ENCODE assay signal across 9 cellular contexts in genomic region chr4:112060212-112060611, GRCh38.
DNase-seq lines count a peak whose midpoint lies in the region; ATAC-seq, FAIRE-seq and TF ChIP-seq lines count a peak whose summit lies in the region.
"Had no signal": no experiment of that assay in that cellular context is flagged by ENCODE, and none has a peak within 500 bp of the region (broad histone marks: within the 10 kb centered on the region; RNA-seq: fewer than 3 reads in every experiment).

No MANE protein-coding gene starts in this region.

- peak; percentile 66 for TF ChIP-seq RAD21 in GM12878 (IDR thresholded peaks at IDR 0.05; ENCODE audit: insufficient read depth, low read depth, low read length)

- H2AFZ ChIP-seq in Loucy (ENCODE audit: low read length) (no peak overlapping the region), GM12878 (ENCODE audit: control insufficient read depth, low read depth, low read length) (no peak overlapping the region)

- H3K9me2 ChIP-seq in Loucy (replicated peaks; ENCODE audit: low read depth, low read length) = no peaks in the 10 kb centered on the region

- H3K27ac ChIP-seq in GM12878 (ENCODE audit: control insufficient read depth, insufficient read depth) = no peak overlapping the region
- H3K27ac ChIP-seq: BLaER1 had no signal

- TF ChIP-seq POLR2A in GM12878 (IDR thresholded peaks at IDR 0.05; ENCODE audit: low read depth, low read length) = no peak

- in situ Hi-C loops in GM12878 (cut with MboI) = no loop called here

- SMC1A ChIA-PET in GM12878 (lab: Charles Lee; ENCODE audit: uncharacterized antibody, unreplicated experiment) = interaction anchor here (0.8 to 2.4 kb wide), 8 partner anchors 9 to 130 kb away, joined by 3 to 23 read pairs (median 4); no protein-coding TSS in a partner anchor

- H3F3A ChIP-seq in Loucy (ENCODE audit: low read depth) = peaks cover 12% of the 10 kb centered on the region

- no peak overlapping the region for H3K4me3 Mint-ChIP-seq in activated naive CD4-positive, alpha-beta T cell treated with anti-CD3 and anti-CD28 coated beads for 36 hours

- no peak overlapping the region for H3K4me2 ChIP-seq in Loucy (ENCODE audit: low read depth, low read length, poor library complexity, severe bottlenecking)
- H3K4me2 ChIP-seq in GM12878 (ENCODE audit: control insufficient read depth, insufficient read depth) = no peak overlapping the region
- H3K4me2 ChIP-seq: BLaER1 had no signal

- no peak for TF ChIP-seq EP300 in GM12878 (IDR thresholded peaks at IDR 0.05; ENCODE audit: borderline replicate concordance in 1 of 2, control insufficient read depth in 1 of 2, low read depth in 2 of 2, low read length in 2 of 2)

- H3K4me3 ChIP-seq in Loucy (ENCODE audit: low read length, poor library complexity, severe bottlenecking) (no peak overlapping the region), GM12878 (no peak overlapping the region)
- H3K4me3 ChIP-seq: BLaER1 had no signal

- no peaks in the 10 kb centered on the region for H3K36me3 Mint-ChIP-seq in activated naive CD4-positive, alpha-beta T cell treated with anti-CD3 and anti-CD28 coated beads for 36 hours (ENCODE audit: low read depth)

- H3K4me1 ChIP-seq in Loucy (ENCODE audit: insufficient read depth, low read length, poor library complexity, severe bottlenecking) (peaks cover 40% of the 10 kb centered on the region), GM12878 (ENCODE audit: control insufficient read depth, insufficient read depth, low read length) (no peaks in the 10 kb centered on the region)
- H3K4me1 ChIP-seq: BLaER1 had no signal

- intact Hi-C loops in GM12878 (cut with micrococcal nuclease; ENCODE audit: unreplicated experiment) = loop anchor here (1.0 kb wide), 2 partner anchors 29 to 117 kb away; no protein-coding TSS in a partner anchor
- intact Hi-C loops in activated naive CD4-positive, alpha-beta T cell treated with anti-CD3 and anti-CD28 coated beads for 36 hours (cut with micrococcal nuclease) = no loop called here

- H3K27ac Mint-ChIP-seq in activated naive CD4-positive, alpha-beta T cell treated with anti-CD3 and anti-CD28 coated beads for 36 hours = no peak overlapping the region

- peak; percentile 77 for ATAC-seq in GM12878
- no peak for ATAC-seq in HG03108 (IDR thresholded peaks at IDR 0.05; ENCODE audit: unreplicated experiment)

- H3K27me3 Mint-ChIP-seq in activated naive CD4-positive, alpha-beta T cell treated with anti-CD3 and anti-CD28 coated beads for 36 hours (ENCODE audit: low read depth) = peaks cover 5% of the 10 kb centered on the region

- H3K9me3 Mint-ChIP-seq in activated naive CD4-positive, alpha-beta T cell treated with anti-CD3 and anti-CD28 coated beads for 36 hours = no peaks in the 10 kb centered on the region

- no peak for FAIRE-seq in GM12878 (lab: Jason Lieb, UNC)

- H3K79me2 ChIP-seq in Loucy (ENCODE audit: insufficient read depth, low read length) (no peaks in the 10 kb centered on the region), GM12878 (ENCODE audit: control insufficient read depth, insufficient read depth, low read length) (no peaks in the 10 kb centered on the region)

- CTCF ChIA-PET in GM12878 (lab: Yijun Ruan, JAX) = interaction anchor here (0.7 to 1.3 kb wide), 14 partner anchors 10 to 419 kb away, joined by 3 to 16 read pairs (median 4); no protein-coding TSS in a partner anchor
- CTCF ChIA-PET in activated naive CD4-positive, alpha-beta T cell treated with anti-CD3 and anti-CD28 coated beads for 36 hours (lab: Charles Lee) = interaction anchor here (0.6 kb wide), 1 partner anchor 72 kb away, joined by 3 read pairs; no protein-coding TSS in a partner anchor

- H3K27me3 ChIP-seq in Loucy (ENCODE audit: insufficient read depth, low read length, poor library complexity, severe bottlenecking) = no peaks in the 10 kb centered on the region
- no peaks in the 10 kb centered on the region for H3K27me3 ChIP-seq in GM12878 (replicated peaks in 1 of 2; ENCODE audit: control insufficient read depth in 2 of 2, insufficient read depth in 2 of 2, low read length in 1 of 2)
- H3K27me3 ChIP-seq: BLaER1 had no signal

- H3K4me1 Mint-ChIP-seq in activated naive CD4-positive, alpha-beta T cell treated with anti-CD3 and anti-CD28 coated beads for 36 hours (ENCODE audit: low read depth) = peaks cover 3% of the 10 kb centered on the region

- H3K36me3 ChIP-seq in Loucy (ENCODE audit: insufficient read depth, low read length) (no peaks in the 10 kb centered on the region), GM12878 (ENCODE audit: control insufficient read depth in 2 of 2, insufficient read depth in 2 of 2, low read length in 1 of 2) (no peaks in the 10 kb centered on the region)
- H3K36me3 ChIP-seq: BLaER1 had no signal

- no TSS peak for BruUV-seq in GM12878 (replicated peaks; lab: Mats Ljungman, UMichigan)

- DNase-seq in NCI-H2107 treated with DMSO at 0.1 percent for 48 hours (lab: John Stamatoyannopoulos, UW; ENCODE audit: unreplicated experiment) (peak; percentile 0), NCI-H2107 (lab: John Stamatoyannopoulos, UW) (no peak), GM12878 (ENCODE audit: low read depth, low spot score) (no peak), non-pigmented ciliary epithelial cell (ENCODE audit: low read depth) (peak; percentile 20)
- DNase-seq in activated CD4-positive, CD25-positive, alpha-beta regulatory T cell (lab: John Stamatoyannopoulos, UW) = no peak
- DNase-seq in activated naive CD4-positive, alpha-beta T cell treated with anti-CD3 and anti-CD28 coated beads for 36 hours = no peak

- no peak overlapping the region for H3K9ac ChIP-seq in Loucy (ENCODE audit: low read depth, low read length, poor library complexity, severe bottlenecking)
- no peak overlapping the region for H3K9ac ChIP-seq in GM12878 (ENCODE audit: control insufficient read depth, insufficient read depth, low read length)
- H3K9ac ChIP-seq: BLaER1 had no signal

- RAD21 ChIA-PET in GM12878 (lab: Charles Lee; ENCODE audit: unreplicated experiment) = interaction anchor here (0.9 to 2.6 kb wide), 6 partner anchors 8 to 205 kb away, joined by 3 to 25 read pairs (median 4); no protein-coding TSS in a partner anchor

- POLR2A ChIA-PET in GM12878 (lab: Charles Lee) = no interaction called here

- TF ChIP-seq CTCF in Loucy (conservative IDR thresholded peaks at IDR 0.05; ENCODE audit: low read length) = peak; percentile 89
- TF ChIP-seq CTCF in GM12878 (IDR thresholded peaks at IDR 0.05 in 2 of 3, conservative IDR thresholded peaks at IDR 0.05 in 1 of 3; ENCODE audit: control insufficient read depth in 2 of 3, extremely low read depth in 1 of 3, insufficient read depth in 1 of 3, low read depth in 3 of 3, low read length in 3 of 3) = peak; percentile 49 to 67 (median 54); a peak in 5 of 6 replicates

- H4K20me1 ChIP-seq in Loucy (ENCODE audit: insufficient read depth, low read length, poor library complexity, severe bottlenecking) = no peaks in the 10 kb centered on the region
- H4K20me1 ChIP-seq in GM12878 (ENCODE audit: control insufficient read depth, insufficient read depth) = no peaks in the 10 kb centered on the region

- no peaks in the 10 kb centered on the region for H3K9me3 ChIP-seq in Loucy (ENCODE audit: insufficient read depth, low read depth, low read length)
- H3K9me3 ChIP-seq in GM12878 (replicated peaks; ENCODE audit: control insufficient read depth, insufficient read depth, low read length) = no peaks in the 10 kb centered on the region
- H3K9me3 ChIP-seq: BLaER1 had no signal

TF ChIP-seq in GM12878, 131 proteins besides CTCF, POLR2A, EP300 and RAD21:
- TF ChIP-seq HSF1 (IDR thresholded peaks at IDR 0.05; ENCODE audit: low read depth, low read length) (no peak), SMC3 (IDR thresholded peaks at IDR 0.05; ENCODE audit: borderline replicate concordance, low read length) (peak; percentile 43; the same call in 1 of the 2 replicates)
TF ChIP-seq in GM12878: peak in this region for 1.

Comparison
In these comparisons a context has a peak if more than half of its experiments do, and no peak if none do; other contexts are left out.
1. DNase-seq: peak in NCI-H2107 treated with DMSO at 0.1 percent for 48 hours (single experiment) and non-pigmented ciliary epithelial cell (single experiment); none in NCI-H2107 (single experiment), GM12878 (single experiment), activated CD4-positive, CD25-positive, alpha-beta regulatory T cell (0 of 4) and activated naive CD4-positive, alpha-beta T cell treated with anti-CD3 and anti-CD28 coated beads for 36 hours (single experiment).